In the genomic region with DNA sequence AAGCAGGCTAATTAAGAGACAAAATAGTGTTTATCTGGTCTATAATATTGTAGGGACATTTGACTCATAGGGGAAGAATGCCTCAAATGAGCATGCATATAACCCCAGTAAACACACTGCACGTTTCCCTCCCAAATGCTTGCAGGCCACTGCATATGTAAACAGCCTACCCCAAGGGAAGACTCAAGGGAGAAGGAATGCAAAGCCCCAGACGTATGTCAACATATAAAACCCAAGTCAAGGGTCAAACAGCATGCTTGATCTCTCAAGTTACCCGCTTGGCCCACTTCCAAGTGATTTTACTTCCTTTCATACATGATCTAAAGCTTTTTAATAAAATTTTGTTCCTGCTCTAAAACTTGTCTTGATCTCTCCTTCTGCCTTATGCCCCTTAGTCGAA, we compare ENCODE assay signal across 14 cellular contexts.
DNase-seq lines count a peak whose midpoint lies in the region; TF ChIP-seq lines count a peak whose summit lies in the region.
"Had no signal": no experiment of that assay in that cellular context is flagged by ENCODE, and none has a peak within 500 bp of the region (broad histone marks: within the 10 kb centered on the region; RNA-seq: fewer than 3 reads in every experiment).

No MANE protein-coding gene starts in this region.

- H3K18ac ChIP-seq in mesendoderm (ENCODE audit: low read length), result no peak overlapping the region

- no peaks in the 10 kb centered on the region for H3K9me3 ChIP-seq in effector memory CD4-positive, alpha-beta T cell (ENCODE audit: control insufficient read depth, low read length)
- no peaks in the 10 kb centered on the region for H3K9me3 ChIP-seq in BE2C
- H3K9me3 ChIP-seq: body of pancreas had no signal

- peak; percentile 13 for DNase-seq in ELF-1 (ENCODE audit: low read depth, low spot score)
- peak; percentile 7 for DNase-seq in HuH-7.5 (ENCODE audit: low spot score)
- DNase-seq in brain microvascular endothelial cell, result peak; percentile 16
- DNase-seq in mesendoderm, result peak; percentile 52
- no peak for DNase-seq in superior temporal gyrus (ENCODE audit: extremely low spot score)
- DNase-seq in effector memory CD4-positive, alpha-beta T cell, result no peak
- DNase-seq in BE2C, result no peak
- DNase-seq: activated CD4-positive, alpha-beta T cell treated with anti-CD3 and anti-CD28 coated beads, Interleukin-2, amount 50 U/mL, for 48 hours; activated naive CD4-positive, alpha-beta T cell treated with anti-CD3 and anti-CD28 coated beads, Interleukin-2, amount 10 ng/mL, durations not matched to agents 7 days and 5 days; activated T-cell treated with anti-CD3 and anti-CD28 coated beads, Interleukin-2, amount 50 U/mL, for 1 hour; body of pancreas; naive thymus-derived CD8-positive, alpha-beta T cell; NCI-H1694 had no signal

- no peaks in the 10 kb centered on the region for H3K79me2 ChIP-seq in mesendoderm (ENCODE audit: control insufficient read depth, insufficient read depth, low read length)

- H3K4me2 ChIP-seq in mesendoderm (ENCODE audit: low read length), result no peak overlapping the region
- H3K4me2 ChIP-seq: smooth muscle cell had no signal

- H3K27me3 ChIP-seq in brain microvascular endothelial cell (replicated peaks) (no peaks in the 10 kb centered on the region), mesendoderm (ENCODE audit: insufficient read depth, low read length, poor library complexity) (no peaks in the 10 kb centered on the region), BE2C (no peaks in the 10 kb centered on the region)
- H3K27me3 ChIP-seq in effector memory CD4-positive, alpha-beta T cell (replicated peaks; ENCODE audit: control insufficient read depth, insufficient read depth, low read length, poor library complexity, severe bottlenecking), result no peaks in the 10 kb centered on the region
- H3K27me3 ChIP-seq: body of pancreas had no signal

- H3K56ac ChIP-seq in mesendoderm (ENCODE audit: low read length), result no peak overlapping the region

- H2BK120ac ChIP-seq in mesendoderm (ENCODE audit: low read depth, low read length), result no peak overlapping the region

- no peak overlapping the region for H4K5ac ChIP-seq in mesendoderm (ENCODE audit: low read length)

- H3K4me1 ChIP-seq in mesendoderm (ENCODE audit: control insufficient read depth, low read depth, low read length), result no peaks in the 10 kb centered on the region
- no peaks in the 10 kb centered on the region for H3K4me1 ChIP-seq in effector memory CD4-positive, alpha-beta T cell (ENCODE audit: control insufficient read depth, insufficient read depth, low read length, poor library complexity, severe bottlenecking)
- H3K4me1 ChIP-seq in BE2C, result no peaks in the 10 kb centered on the region
- H3K4me1 ChIP-seq: body of pancreas had no signal

- no peak for TF ChIP-seq CTCF in brain microvascular endothelial cell (IDR thresholded peaks at IDR 0.05; ENCODE audit: low read depth, low read length, missing control alignments)
- TF ChIP-seq CTCF in BE2C (IDR thresholded peaks at IDR 0.05; ENCODE audit: low read depth, low read length), result no peak

- no CpG with 5 or more reads among the region's 4 CpGs for WGBS in mesendoderm (ENCODE audit: extremely low coverage, insufficient coverage, low lambda C conversion rate)

- H2AK5ac ChIP-seq in mesendoderm (ENCODE audit: low read length), result no peak overlapping the region

- H3K23ac ChIP-seq in mesendoderm (ENCODE audit: low read length), result no peak overlapping the region

- H2BK15ac ChIP-seq in mesendoderm (replicated peaks; ENCODE audit: low read depth), result no peak overlapping the region

- H3K79me1 ChIP-seq in mesendoderm (ENCODE audit: low read length), result no peaks in the 10 kb centered on the region

- no peak overlapping the region for H3K9ac ChIP-seq in mesendoderm (ENCODE audit: low read length)

- no peak overlapping the region for H3K4ac ChIP-seq in mesendoderm (ENCODE audit: low read depth, low read length)

- H3K36me3 ChIP-seq in brain microvascular endothelial cell (replicated peaks) (no peaks in the 10 kb centered on the region), mesendoderm (ENCODE audit: control insufficient read depth, insufficient read depth, low read length) (no peaks in the 10 kb centered on the region), BE2C (no peaks in the 10 kb centered on the region)
- H3K36me3 ChIP-seq in effector memory CD4-positive, alpha-beta T cell (ENCODE audit: control insufficient read depth, insufficient read depth, low read length), result no peaks in the 10 kb centered on the region

- H3K27ac ChIP-seq in brain microvascular endothelial cell, result no peak overlapping the region
- H3K27ac ChIP-seq in mesendoderm (ENCODE audit: low read depth, low read length), result no peak overlapping the region
- H3K27ac ChIP-seq in effector memory CD4-positive, alpha-beta T cell (ENCODE audit: insufficient read depth, low read length, poor library complexity, severe bottlenecking), result no peak overlapping the region
- H3K27ac ChIP-seq: body of pancreas had no signal

- H3K4me3 ChIP-seq in brain microvascular endothelial cell (ENCODE audit: low read depth, low read length), result no peak overlapping the region
- no peak overlapping the region for H3K4me3 ChIP-seq in mesendoderm (ENCODE audit: low read length)
- H3K4me3 ChIP-seq in effector memory CD4-positive, alpha-beta T cell (ENCODE audit: insufficient read depth, low read depth, low read length, poor library complexity, severe bottlenecking), result no peak overlapping the region
- no peak overlapping the region for H3K4me3 ChIP-seq in BE2C (ENCODE audit: low read depth, low read length)
- H3K4me3 ChIP-seq: body of pancreas, smooth muscle cell had no signal

- in situ Hi-C loops in brain microvascular endothelial cell (cut with HindIII; ENCODE audit: low pct_ligation_motif_present, low sequenced_read_pairs), result no loop called here

- H4K8ac ChIP-seq in mesendoderm (ENCODE audit: low read depth, low read length), result no peak overlapping the region

- no peak overlapping the region for H2BK5ac ChIP-seq in mesendoderm (ENCODE audit: low read length)

Comparison
In these comparisons a context has a peak if more than half of its experiments do, and no peak if none do; other contexts are left out.
1. DNase-seq: peak in ELF-1 (single experiment), HuH-7.5 (single experiment), brain microvascular endothelial cell (single experiment) and mesendoderm (single experiment); none in superior temporal gyrus (single experiment), effector memory CD4-positive, alpha-beta T cell (0 of 3) and BE2C (single experiment).